Comparison of ENCODE assay signal across 1 cellular context in genomic region chr10:88992945-88993537, GRCh38.
TF ChIP-seq lines count a peak whose summit lies in the region.

No MANE protein-coding gene starts in this region.

TF ChIP-seq in HEK293, 187 proteins besides CTCF, POLR2A, EP300 and RAD21 (continued from another document):
- TF ChIP-seq ZNF518A (tag by site-specific recombination; conservative IDR thresholded peaks at IDR 0.05; ENCODE audit: low read depth) (no peak), ZNF768 (tag by site-specific recombination; IDR thresholded peaks at IDR 0.05) (no peak), ZNF555 (tag by site-specific recombination; conservative IDR thresholded peaks at IDR 0.05) (no peak), EGR2 (tag by site-specific recombination; IDR thresholded peaks at IDR 0.05; ENCODE audit: low read depth) (no peak), PRDM1 (tag by site-specific recombination; IDR thresholded peaks at IDR 0.05) (peak; percentile 77), ZNF10 (tag by site-specific recombination; IDR thresholded peaks at IDR 0.05) (no peak), ZNF239 (tag by site-specific recombination; IDR thresholded peaks at IDR 0.05) (no peak), MYNN (tag by site-specific recombination; IDR thresholded peaks at IDR 0.05; ENCODE audit: borderline replicate concordance) (no peak)
- TF ChIP-seq, protein P1, sequence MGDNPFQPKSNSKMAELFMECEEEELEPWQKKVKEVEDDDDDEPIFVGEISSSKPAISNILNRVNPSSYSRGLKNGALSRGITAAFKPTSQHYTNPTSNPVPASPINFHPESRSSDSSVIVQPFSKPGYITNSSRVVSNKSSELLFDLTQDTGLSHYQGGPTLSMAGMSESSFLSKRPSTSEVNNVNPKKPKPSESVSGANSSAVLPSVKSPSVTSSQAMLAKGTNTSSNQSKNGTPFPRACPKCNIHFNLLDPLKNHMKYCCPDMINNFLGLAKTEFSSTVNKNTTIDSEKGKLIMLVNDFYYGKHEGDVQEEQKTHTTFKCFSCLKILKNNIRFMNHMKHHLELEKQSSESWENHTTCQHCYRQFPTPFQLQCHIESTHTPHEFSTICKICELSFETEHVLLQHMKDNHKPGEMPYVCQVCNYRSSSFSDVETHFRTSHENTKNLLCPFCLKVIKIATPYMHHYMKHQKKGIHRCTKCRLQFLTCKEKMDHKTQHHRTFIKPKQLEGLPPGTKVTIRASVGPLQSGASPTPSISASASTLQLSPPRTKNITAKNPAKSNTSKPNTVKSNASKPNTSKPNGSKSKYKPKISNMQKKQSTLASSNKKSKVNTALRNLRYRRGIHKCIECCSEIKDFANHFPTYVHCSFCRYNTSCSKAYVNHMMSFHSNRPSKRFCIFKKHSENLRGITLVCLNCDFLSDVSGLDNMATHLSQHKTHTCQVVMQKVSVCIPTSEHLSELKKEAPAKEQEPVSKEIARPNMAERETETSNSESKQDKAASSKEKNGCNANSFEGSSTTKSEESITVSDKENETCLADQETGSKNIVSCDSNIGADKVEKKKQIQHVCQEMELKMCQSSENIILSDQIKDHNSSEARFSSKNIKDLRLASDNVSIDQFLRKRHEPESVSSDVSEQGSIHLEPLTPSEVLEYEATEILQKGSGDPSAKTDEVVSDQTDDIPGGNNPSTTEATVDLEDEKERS (tag by site-specific recombination; IDR thresholded peaks at IDR 0.05): no peak
